Comparison of ENCODE assay signal across 1 cellular context in the genomic region with DNA sequence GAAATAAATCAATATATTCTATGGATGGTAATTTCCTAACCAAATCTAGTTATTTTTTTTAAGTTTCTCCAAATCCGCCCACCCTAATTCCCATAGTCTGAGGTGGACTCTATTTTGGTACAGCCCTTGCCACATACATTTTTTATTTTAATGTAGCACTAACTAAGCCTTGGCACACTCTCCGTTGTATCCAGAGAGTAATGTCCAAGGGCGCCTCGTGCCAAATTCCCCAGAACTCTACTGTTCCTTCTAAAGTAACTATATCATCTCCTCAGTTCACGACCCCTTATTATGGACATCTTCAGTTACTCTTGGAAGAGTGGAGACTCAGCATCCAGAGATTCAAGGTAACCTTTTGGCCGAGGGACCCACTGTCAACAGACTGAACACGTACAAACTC.
TF ChIP-seq lines count a peak whose summit lies in the region.

No MANE protein-coding gene starts in this region.

TF ChIP-seq in H1, 55 proteins besides CTCF, POLR2A, EP300 and RAD21:
- TF ChIP-seq CHD2 (IDR thresholded peaks at IDR 0.05; ENCODE audit: low read length) (no peak), ZNF274 (IDR thresholded peaks at IDR 0.05; ENCODE audit: borderline replicate concordance, extremely low read depth, low read length) (no peak)
